9 cellular contexts compared by ENCODE assay signal in the genomic region with DNA sequence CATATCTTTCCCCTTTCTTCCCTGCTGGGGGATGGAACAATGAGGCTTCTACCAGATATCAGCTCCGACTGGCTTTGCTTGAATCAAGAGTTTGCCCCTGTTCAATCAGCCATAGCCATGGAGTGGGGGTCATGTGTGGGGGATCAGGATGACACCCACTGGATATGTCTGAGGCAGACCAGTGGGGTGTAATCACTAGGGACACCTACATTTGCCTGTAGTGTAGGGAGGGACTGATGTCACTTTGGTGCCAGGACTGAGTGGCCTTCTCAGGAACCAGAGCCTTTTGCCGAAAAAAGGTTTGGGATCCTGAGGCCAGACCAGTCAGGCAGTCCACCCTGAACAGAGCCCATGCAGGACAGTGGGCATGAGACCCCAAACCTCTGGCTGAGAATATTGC. TPM values are rescaled to one million over a fixed set of nuclear protein-coding genes. Genes with fewer than 3 reads are reported as not detected.
DNase-seq lines count a peak whose midpoint lies in the region; ATAC-seq, FAIRE-seq and TF ChIP-seq lines count a peak whose summit lies in the region.
"Had no signal": no experiment of that assay in that cellular context is flagged by ENCODE, and none has a peak within 500 bp of the region (broad histone marks: within the 10 kb centered on the region; RNA-seq: fewer than 3 reads in every experiment).

No MANE protein-coding gene starts in this region.

- peak overlapping the region; percentile 95 for H3K4me2 ChIP-seq in astrocyte (ENCODE audit: low read length)

- TF ChIP-seq POLR2A in tibial nerve (IDR thresholded peaks at IDR 0.05): no peak

- H3K9me3 Mint-ChIP-seq in activated naive CD4-positive, alpha-beta T cell treated with anti-CD3 and anti-CD28 coated beads, Interleukin-2, amount 10 ng/mL, durations not matched to agents 7 days and 5 days: no peaks in the 10 kb centered on the region
- no peaks in the 10 kb centered on the region for H3K9me3 Mint-ChIP-seq in astrocyte (ENCODE audit: unreplicated experiment)

- TF ChIP-seq RAD21 in liver (IDR thresholded peaks at IDR 0.05): no peak

- H3K36me3 ChIP-seq in astrocyte (ENCODE audit: insufficient read depth, low read length): peaks cover 5% of the 10 kb centered on the region
- peaks cover 0 to 11% (median 4%) of the 10 kb centered on the region in 4 donors for H3K36me3 ChIP-seq in liver (ENCODE audit: control insufficient read depth in 4 of 4, insufficient read depth in 3 of 4, low read depth in 1 of 4, low read length in 3 of 4)
- peaks cover 0 to 22% (median 0%) of the 10 kb centered on the region in 3 donors for H3K36me3 ChIP-seq in tibial nerve

- peaks cover 33% of the 10 kb centered on the region for H3K4me1 Mint-ChIP-seq in activated naive CD4-positive, alpha-beta T cell treated with anti-CD3 and anti-CD28 coated beads, Interleukin-2, amount 10 ng/mL, durations not matched to agents 7 days and 5 days
- peaks cover 3% of the 10 kb centered on the region for H3K4me1 Mint-ChIP-seq in astrocyte (ENCODE audit: low read depth, unreplicated experiment)

- TF ChIP-seq CTCF in astrocyte (IDR thresholded peaks at IDR 0.05; ENCODE audit: insufficient read depth, low read depth, low read length) (no peak), liver (IDR thresholded peaks at IDR 0.05; ENCODE audit: low read depth, low read length, missing input control) (no peak), tibial nerve (IDR thresholded peaks at IDR 0.05) (no peak)

- H3K27ac Mint-ChIP-seq in activated naive CD4-positive, alpha-beta T cell treated with anti-CD3 and anti-CD28 coated beads, Interleukin-2, amount 10 ng/mL, durations not matched to agents 7 days and 5 days: peak overlapping the region; percentile 78
- H3K27ac Mint-ChIP-seq in astrocyte (ENCODE audit: unreplicated experiment): peak overlapping the region; percentile 83

- TF ChIP-seq EP300 in tibial nerve (IDR thresholded peaks at IDR 0.05): no peak

- peaks cover 8% of the 10 kb centered on the region for H4K20me1 ChIP-seq in astrocyte (ENCODE audit: insufficient read depth, low read length)

- H3K9me3 ChIP-seq in astrocyte (ENCODE audit: insufficient read depth, low read depth, low read length): no peaks in the 10 kb centered on the region
- H3K9me3 ChIP-seq in liver (ENCODE audit: control insufficient read depth in 4 of 4, low read length in 3 of 4): no peaks in the 10 kb centered on the region
- no peaks in the 10 kb centered on the region for H3K9me3 ChIP-seq in tibial nerve

- FAIRE-seq in astrocyte (lab: Jason Lieb, UNC): no peak

- CTCF ChIA-PET in activated naive CD4-positive, alpha-beta T cell treated with anti-CD3 and anti-CD28 coated beads, Interleukin-2, amount 10 ng/mL, durations not matched to agents 7 days and 5 days (lab: Charles Lee): interaction anchor here (1.8 kb wide), 1 partner anchor 9 kb away, joined by 11 read pairs; no protein-coding TSS in a partner anchor

- peak overlapping the region; percentile 91 for H3K9ac ChIP-seq in astrocyte (ENCODE audit: low read length)
- no peak overlapping the region for H3K9ac ChIP-seq in liver (ENCODE audit: low read depth in 1 of 2, low read length in 2 of 2)

- no peaks in the 10 kb centered on the region for H3K27me3 Mint-ChIP-seq in activated naive CD4-positive, alpha-beta T cell treated with anti-CD3 and anti-CD28 coated beads, Interleukin-2, amount 10 ng/mL, durations not matched to agents 7 days and 5 days
- no peaks in the 10 kb centered on the region for H3K27me3 Mint-ChIP-seq in astrocyte (ENCODE audit: low read depth, unreplicated experiment)

- H3K79me2 ChIP-seq in astrocyte (ENCODE audit: insufficient read depth, low read length): peaks cover 60% of the 10 kb centered on the region

- H3K36me3 Mint-ChIP-seq in activated naive CD4-positive, alpha-beta T cell treated with anti-CD3 and anti-CD28 coated beads, Interleukin-2, amount 10 ng/mL, durations not matched to agents 7 days and 5 days: peaks cover 19% of the 10 kb centered on the region
- peaks cover 5% of the 10 kb centered on the region for H3K36me3 Mint-ChIP-seq in astrocyte (ENCODE audit: low read depth, unreplicated experiment)

- no peak for ATAC-seq in GM18517 (IDR thresholded peaks at IDR 0.05; ENCODE audit: unreplicated experiment)
- ATAC-seq in GM21825 (IDR thresholded peaks at IDR 0.05; ENCODE audit: unreplicated experiment): no peak

- peaks cover 10% of the 10 kb centered on the region for H3K4me1 ChIP-seq in astrocyte (ENCODE audit: insufficient read depth, low read length)
- H3K4me1 ChIP-seq in liver (ENCODE audit: control insufficient read depth in 4 of 4, insufficient read depth in 4 of 4, low read length in 3 of 4): peaks cover 4 to 19% (median 13%) of the 10 kb centered on the region in 4 donors
- peaks cover 0 to 19% (median 11%) of the 10 kb centered on the region in 4 donors for H3K4me1 ChIP-seq in tibial nerve

- H3K27me3 ChIP-seq in astrocyte (ENCODE audit: insufficient read depth, low read length): no peaks in the 10 kb centered on the region
- H3K27me3 ChIP-seq in liver (ENCODE audit: control insufficient read depth in 4 of 4, insufficient read depth in 4 of 4, low read length in 3 of 4): no peaks in the 10 kb centered on the region
- no peaks in the 10 kb centered on the region for H3K27me3 ChIP-seq in tibial nerve

- H2AFZ ChIP-seq in astrocyte (ENCODE audit: low read depth, low read length): peak overlapping the region; percentile 89

- WGBS in liver: 81% methylated on average over 2 of the region's 2 CpGs
- 69 to 70% methylated on average over 2 of the region's 2 CpGs for WGBS in tibial nerve, 2 donors

- peak overlapping the region; percentile 100 for H3K4me3 Mint-ChIP-seq in activated naive CD4-positive, alpha-beta T cell treated with anti-CD3 and anti-CD28 coated beads, Interleukin-2, amount 10 ng/mL, durations not matched to agents 7 days and 5 days
- peak overlapping the region; percentile 86 for H3K4me3 Mint-ChIP-seq in astrocyte (ENCODE audit: unreplicated experiment)

- no peak overlapping the region for H3K27ac ChIP-seq in astrocyte (ENCODE audit: low read depth, low read length)
- H3K27ac ChIP-seq in liver (ENCODE audit: low read depth in 1 of 2, low read length in 2 of 2): no peak overlapping the region
- H3K27ac ChIP-seq in tibial nerve: no peak overlapping the region

- H3K4me3 ChIP-seq in astrocyte (ENCODE audit: insufficient read depth, low read depth, low read length) (peak overlapping the region; percentile 93), liver (ENCODE audit: low read depth in 1 of 3, low read length in 3 of 3) (peak overlapping the region; percentile 78 to 99 (median 93)), tibial nerve (peak overlapping the region; percentile 55 to 94 (median 70))

- DNase-seq in activated naive CD4-positive, alpha-beta T cell treated with anti-CD3 and anti-CD28 coated beads, Interleukin-2, amount 10 ng/mL, durations not matched to agents 7 days and 5 days: no peak
- DNase-seq in activated naive CD4-positive, alpha-beta T cell treated with anti-CD3 and anti-CD28 coated beads, Interleukin-2, amount 50 U/mL, for 16 hours: no peak
- no peak for DNase-seq in astrocyte (ENCODE audit: low read depth)
- DNase-seq in tibial nerve (ENCODE audit: low spot score in 2 of 2): no peak
- no peak for DNase-seq in NCI-H187 (lab: John Stamatoyannopoulos, UW)
- DNase-seq: activated CD8-positive, alpha-beta memory T cell treated with anti-CD3 and anti-CD28 coated beads for 24 hours had no signal

TF ChIP-seq in liver, 16 proteins besides CTCF, POLR2A, EP300 and RAD21 (continues in another document):
- no peak for TF ChIP-seq ATF3 (IDR thresholded peaks at IDR 0.05)
- TF ChIP-seq TAF1 (conservative IDR thresholded peaks at IDR 0.05): no peak
- TF ChIP-seq HNF4A (conservative IDR thresholded peaks at IDR 0.05): no peak
- TF ChIP-seq EGR1 (IDR thresholded peaks at IDR 0.05; ENCODE audit: low read depth in 2 of 2): no peak
- TF ChIP-seq FOXA2 (IDR thresholded peaks at IDR 0.05): no peak
- no peak for TF ChIP-seq YY1 (IDR thresholded peaks at IDR 0.05)
- no peak for TF ChIP-seq JUND (IDR thresholded peaks at IDR 0.05)
- no peak for TF ChIP-seq NR2F2 (IDR thresholded peaks at IDR 0.05)
- no peak for TF ChIP-seq GABPA (IDR thresholded peaks at IDR 0.05 in 1 of 2, conservative IDR thresholded peaks at IDR 0.05 in 1 of 2)
- no peak for TF ChIP-seq ZBTB33 (IDR thresholded peaks at IDR 0.05)
- TF ChIP-seq SP1 (IDR thresholded peaks at IDR 0.05): no peak
- TF ChIP-seq RXRA (IDR thresholded peaks at IDR 0.05): no peak

RNA-seq across cellular contexts. Expression of gene ITPA, which starts 1.0 kb away (rescaled TPM):
- total RNA-seq in astrocyte (55.5 and 55.6 TPM in 2 replicates), liver (10 to 100 TPM; 14.4 to 14.9 TPM), tibial nerve (10 to 100 TPM; 39.4 to 62.4 (median 50.5) TPM)
- 10 to 100 TPM; 24.6 to 39.8 TPM for polyA plus RNA-seq in liver

RNA-seq across cellular contexts. Expression of gene DDRGK1, which starts 5.9 kb away (rescaled TPM):
- total RNA-seq in astrocyte (36.7 and 42.8 TPM in 2 replicates), liver (10 to 100 TPM; 16.8 to 40.0 TPM), tibial nerve (100 to 1,000 TPM in 2 of 4 donors, 10 to 100 TPM in 2; 76.7 to 117 (median 89.9) TPM)
- polyA plus RNA-seq in liver: 10 to 100 TPM; 57.0 to 72.4 TPM

RNA-seq across cellular contexts. Expression of gene SLC4A11, which starts 28.6 kb away (rescaled TPM):
- 3.9 and 6.6 TPM in 2 replicates for total RNA-seq in astrocyte
- total RNA-seq in liver: under 1 TPM; under 0.01 to 0.05 TPM
- polyA plus RNA-seq in liver: under 1 TPM; 0.08 to 0.13 TPM
- under 1 TPM in 2 of 4 donors, not detected in 2; 0.21 to 0.78 TPM for total RNA-seq in tibial nerve

RNA-seq across cellular contexts. Expression of gene LZTS3, which starts 37.0 kb away (rescaled TPM):
- total RNA-seq in astrocyte: 11.2 and 12.6 TPM in 2 replicates
- total RNA-seq in liver: 1 to 10 TPM; 3.5 TPM
- polyA plus RNA-seq in liver: 1 to 10 TPM; 1.9 to 3.7 TPM
- 10 to 100 TPM; 10.9 to 28.2 (median 18.6) TPM for total RNA-seq in tibial nerve

RNA-seq across cellular contexts. Expression of gene FASTKD5, which starts 50.7 kb away (rescaled TPM):
- 16.7 and 18.5 TPM in 2 replicates for total RNA-seq in astrocyte
- 10 to 100 TPM; 11.5 to 19.0 TPM for total RNA-seq in liver
- polyA plus RNA-seq in liver: 10 to 100 TPM in 1 of 2 donors, 1 to 10 TPM in 1; 9.3 to 12.0 TPM
- 10 to 100 TPM in 2 of 4 donors, 1 to 10 TPM in 2; 5.9 to 11.3 (median 8.8) TPM for total RNA-seq in tibial nerve
